7 cellular contexts compared by ENCODE assay signal in genomic region chr3:195990841-195991174, GRCh38.
DNase-seq lines count a peak whose midpoint lies in the region; ATAC-seq and TF ChIP-seq lines count a peak whose summit lies in the region.
"Not testable (repeated sequence)": the region's sequence is repeated elsewhere in the genome, so short reads cannot be mapped to it uniquely, and the experiment has no call there.

No MANE protein-coding gene starts in this region.

- H3K4me2 ChIP-seq in OCI-LY1 (ENCODE audit: low read length) = peak overlapping the region; percentile 81
- peak overlapping the region; percentile 82 for H3K4me2 ChIP-seq in skeletal muscle satellite cell (ENCODE audit: low read length)

- H3K36me3 Mint-ChIP-seq in activated T-cell treated with anti-CD3 and anti-CD28 coated beads, Interleukin-2, amount 50 U/mL, for 24 hours (ENCODE audit: low read depth) = not testable (repeated sequence)

- H3K9me2 ChIP-seq in OCI-LY1 (ENCODE audit: low read depth, low read length) = not testable (repeated sequence)

- not testable (repeated sequence) for H3K4me1 Mint-ChIP-seq in activated T-cell treated with anti-CD3 and anti-CD28 coated beads, Interleukin-2, amount 50 U/mL, for 24 hours (ENCODE audit: low read depth)

- not testable (repeated sequence) for H3F3A ChIP-seq in OCI-LY1 (ENCODE audit: insufficient read depth, low read length)

- H3K27ac Mint-ChIP-seq in activated T-cell treated with anti-CD3 and anti-CD28 coated beads, Interleukin-2, amount 50 U/mL, for 24 hours = peak overlapping the region; percentile 80

- not testable (repeated sequence) for H3K9me3 ChIP-seq in OCI-LY1 (ENCODE audit: low read length); right atrium auricular region; mucosa of stomach (ENCODE audit: control insufficient read depth, low read length); skeletal muscle satellite cell (replicated peaks; ENCODE audit: low read length)

- H3K36me3 ChIP-seq in OCI-LY1 (ENCODE audit: insufficient read depth, low read length); right atrium auricular region; mucosa of stomach (ENCODE audit: control insufficient read depth, insufficient read depth, low read length); skeletal muscle satellite cell (ENCODE audit: insufficient read depth, low read length): not testable (repeated sequence)

- H3K9me3 Mint-ChIP-seq in activated T-cell treated with anti-CD3 and anti-CD28 coated beads, Interleukin-2, amount 50 U/mL, for 24 hours = not testable (repeated sequence)

- not testable (repeated sequence) for DNase-seq in activated T-cell treated with anti-CD3 and anti-CD28 coated beads, Interleukin-2, amount 50 U/mL, for 24 hours; choroid plexus epithelial cell (ENCODE audit: low read depth); right atrium auricular region (ENCODE audit: low spot score)

- H3K79me2 ChIP-seq in OCI-LY1 (ENCODE audit: insufficient read depth, low read length) = not testable (repeated sequence)

- H2AFZ ChIP-seq in OCI-LY1 (ENCODE audit: low read length) = not testable (repeated sequence)

- not testable (repeated sequence) for H3K4me1 ChIP-seq in OCI-LY1 (ENCODE audit: insufficient read depth, low read length, severe bottlenecking); right atrium auricular region; mucosa of stomach (ENCODE audit: control insufficient read depth, insufficient read depth, low read length); skeletal muscle satellite cell (ENCODE audit: control insufficient read depth, insufficient read depth, low read length)

- not testable (repeated sequence) for TF ChIP-seq CTCF in OCI-LY1 (IDR thresholded peaks at IDR 0.05; ENCODE audit: low read length); choroid plexus epithelial cell (conservative IDR thresholded peaks at IDR 0.05; ENCODE audit: low read depth, low read length); right atrium auricular region (IDR thresholded peaks at IDR 0.05)

- peak overlapping the region; percentile 77 for H3K4me3 Mint-ChIP-seq in activated T-cell treated with anti-CD3 and anti-CD28 coated beads, Interleukin-2, amount 50 U/mL, for 24 hours

- H3K27me3 Mint-ChIP-seq in activated T-cell treated with anti-CD3 and anti-CD28 coated beads, Interleukin-2, amount 50 U/mL, for 24 hours = not testable (repeated sequence)

- peak; percentile 2 for ATAC-seq in GM18873 (IDR thresholded peaks at IDR 0.05; ENCODE audit: low FRiP score, unreplicated experiment)

- H4K20me1 ChIP-seq in OCI-LY1 (ENCODE audit: insufficient read depth, low read length) = not testable (repeated sequence)

- peak overlapping the region; percentile 73 for H3K4me3 ChIP-seq in OCI-LY1 (ENCODE audit: low read depth, low read length, poor library complexity, severe bottlenecking)
- peak overlapping the region; percentile 65 for H3K4me3 ChIP-seq in choroid plexus epithelial cell (ENCODE audit: low read depth, low read length)
- peak overlapping the region; percentile 60 to 78 for H3K4me3 ChIP-seq in right atrium auricular region
- H3K4me3 ChIP-seq in mucosa of stomach (ENCODE audit: low read length) = not testable (repeated sequence)
- peak overlapping the region; percentile 78 for H3K4me3 ChIP-seq in skeletal muscle satellite cell (ENCODE audit: low read length)

- H3K9ac ChIP-seq in OCI-LY1 (ENCODE audit: low read length) = peak overlapping the region; percentile 80; the same call in 1 of the 2 replicates
- peak overlapping the region; percentile 88 for H3K9ac ChIP-seq in mucosa of stomach (ENCODE audit: low read length)
- H3K9ac ChIP-seq in skeletal muscle satellite cell (ENCODE audit: low read depth, low read length) = peak overlapping the region; percentile 91

- not testable (repeated sequence) for H3K27ac ChIP-seq in OCI-LY1 (ENCODE audit: low read depth, low read length, poor library complexity, severe bottlenecking)
- H3K27ac ChIP-seq in right atrium auricular region = peak overlapping the region; percentile 80 to 93

- H3K27me3 ChIP-seq in OCI-LY1 (ENCODE audit: insufficient read depth, low read length); right atrium auricular region; mucosa of stomach (ENCODE audit: control insufficient read depth, insufficient read depth, low read length); skeletal muscle satellite cell (ENCODE audit: control insufficient read depth, insufficient read depth, low read length): not testable (repeated sequence)
